In genomic region chr1:241603626-241604337, GRCh38 we compare ENCODE assay signal across 17 cellular contexts. TPM values are rescaled to one million over a fixed set of nuclear protein-coding genes. Genes with fewer than 3 reads are reported as not detected.
DNase-seq lines count a peak whose midpoint lies in the region; TF ChIP-seq lines count a peak whose summit lies in the region.
"Had no signal": no experiment of that assay in that cellular context is flagged by ENCODE, and none has a peak within 500 bp of the region (broad histone marks: within the 10 kb centered on the region; RNA-seq: fewer than 3 reads in every experiment).

No MANE protein-coding gene starts in this region.

- TF ChIP-seq POLR2A in breast epithelium (IDR thresholded peaks at IDR 0.05), result no peak

- H2AFZ ChIP-seq in mesenchymal stem cell (ENCODE audit: low read depth, low read length), result no peak overlapping the region
- H2AFZ ChIP-seq: GM23338, parathyroid adenoma, PC-9 had no signal

- TF ChIP-seq CTCF in breast epithelium (IDR thresholded peaks at IDR 0.05), result no peak

- H3K14ac ChIP-seq in mesenchymal stem cell (ENCODE audit: low read length in 2 of 2), result no peak overlapping the region

- H3K79me1 ChIP-seq in mesenchymal stem cell (replicated peaks; ENCODE audit: low read length, poor library complexity, severe bottlenecking), result no peaks in the 10 kb centered on the region

- no peak overlapping the region for H3K4ac ChIP-seq in mesenchymal stem cell (ENCODE audit: low read depth in 1 of 2, low read length in 2 of 2)

- no peak overlapping the region for H3K18ac ChIP-seq in mesenchymal stem cell (ENCODE audit: low read depth in 1 of 2, low read length in 2 of 2)

- no peak overlapping the region for H2BK120ac ChIP-seq in mesenchymal stem cell (ENCODE audit: low read depth, low read length)

- H3K9me3 ChIP-seq in breast epithelium, result no peaks in the 10 kb centered on the region
- H3K9me3 ChIP-seq in mesenchymal stem cell (ENCODE audit: control insufficient read depth, low read length), result no peaks in the 10 kb centered on the region
- H3K9me3 ChIP-seq in HAP-1, result no peaks in the 10 kb centered on the region
- H3K9me3 ChIP-seq: BE2C had no signal

- H3K36me3 ChIP-seq in breast epithelium (no peaks in the 10 kb centered on the region), mesenchymal stem cell (ENCODE audit: control insufficient read depth in 1 of 2, insufficient read depth in 2 of 2, low read depth in 1 of 2, low read length in 2 of 2) (no peaks in the 10 kb centered on the region), HAP-1 (replicated peaks) (no peaks in the 10 kb centered on the region)
- H3K36me3 ChIP-seq: BE2C had no signal

- H3K27ac ChIP-seq in breast epithelium (peak overlapping the region; percentile 2 to 43), mesenchymal stem cell (ENCODE audit: low read length, poor library complexity, severe bottlenecking) (peak overlapping the region; percentile 46)
- H3K27ac ChIP-seq: parathyroid adenoma, PC-9 had no signal

- H3K4me1 ChIP-seq in breast epithelium (no peaks in the 10 kb centered on the region), mesenchymal stem cell (ENCODE audit: control insufficient read depth, insufficient read depth, low read depth, low read length) (peaks cover 9% of the 10 kb centered on the region), HAP-1 (no peaks in the 10 kb centered on the region)
- H3K4me1 ChIP-seq: BE2C, parathyroid adenoma had no signal

- in situ Hi-C loops in HAP-1 (cut with MboI; ENCODE audit: low sequenced_read_pairs), result no loop called here

- H2BK15ac ChIP-seq in mesenchymal stem cell (ENCODE audit: low read depth, poor library complexity, severe bottlenecking), result no peak overlapping the region

- H2AK5ac ChIP-seq in mesenchymal stem cell (ENCODE audit: low read length, severe bottlenecking), result peak overlapping the region; percentile 97

- H2BK5ac ChIP-seq in mesenchymal stem cell (ENCODE audit: low read depth, low read length, poor library complexity, severe bottlenecking), result no peak overlapping the region

- no peak overlapping the region for H4K8ac ChIP-seq in mesenchymal stem cell (ENCODE audit: low read length)

- H3K27me3 ChIP-seq in breast epithelium, result no peaks in the 10 kb centered on the region
- H3K27me3 ChIP-seq in mesenchymal stem cell (ENCODE audit: control insufficient read depth in 1 of 2, insufficient read depth in 1 of 2, low read length in 2 of 2), result no peaks in the 10 kb centered on the region
- H3K27me3 ChIP-seq in HAP-1 (ENCODE audit: low read depth), result no peaks in the 10 kb centered on the region
- H3K27me3 ChIP-seq: BE2C had no signal

- no peak overlapping the region for H4K91ac ChIP-seq in mesenchymal stem cell (ENCODE audit: low read length)

- intact Hi-C loops in breast epithelium (cut with DNase I; ENCODE audit: low total_unique reads), result no loop called here

- no peak overlapping the region for H3K4me3 ChIP-seq in breast epithelium
- no peak overlapping the region for H3K4me3 ChIP-seq in mesenchymal stem cell (ENCODE audit: insufficient read depth in 1 of 2, low read depth in 1 of 2, low read length in 2 of 2)
- no peak overlapping the region for H3K4me3 ChIP-seq in HAP-1
- H3K4me3 ChIP-seq: GM23338, PC-9 had no signal

- H3K4me2 ChIP-seq in mesenchymal stem cell (ENCODE audit: low read length, poor library complexity, severe bottlenecking), result no peak overlapping the region
- H3K4me2 ChIP-seq: GM23338, PC-9 had no signal

- no peak overlapping the region for H3K23ac ChIP-seq in mesenchymal stem cell (ENCODE audit: low read length in 2 of 2)

- DNase-seq in AG08395 (ENCODE audit: low spot score) (peak; percentile 66), LHCN-M2 (ENCODE audit: low read depth) (peak; percentile 88), breast epithelium (ENCODE audit: low spot score in 2 of 2) (no peak), mesenchymal stem cell (no peak), DMS79 (lab: John Stamatoyannopoulos, UW) (no peak), HAP-1 (ENCODE audit: low spot score in 2 of 2) (no peak), DMS153 (lab: John Stamatoyannopoulos, UW) (no peak), SHP77 treated with DMSO at 0.1 percent for 48 hours (lab: John Stamatoyannopoulos, UW) (no peak)
- DNase-seq: activated gamma-delta T cell; BE2C; NCI-H226; PC-9; stimulated activated CD8-positive, alpha-beta memory T cell treated with anti-CD3 and anti-CD28 coated beads, Interleukin-4, amount 100 ng/mL, for 48 hours had no signal

- WGBS in mesenchymal stem cell, result 88% methylated on average over 4 of the region's 5 CpGs

- no peak overlapping the region for H2BK12ac ChIP-seq in mesenchymal stem cell (ENCODE audit: low read length in 2 of 2)

- peak overlapping the region; percentile 52 for H3K9ac ChIP-seq in mesenchymal stem cell (ENCODE audit: low read length)
- H3K9ac ChIP-seq: parathyroid adenoma had no signal

RNA-seq across cellular contexts. Expression of gene CHML, which starts 36.4 kb away (rescaled TPM):
- total RNA-seq in LHCN-M2 (2014; rRNA removed), result 8.7 and 10.4 TPM in 2 replicates
- polyA plus RNA-seq in LHCN-M2 (2012), result 2.3 TPM
- total RNA-seq in breast epithelium, result 1 to 10 TPM; 6.4 to 7.5 (median 7.2) TPM
- 7.0 TPM for polyA plus RNA-seq in mesenchymal stem cell (2013, experiment 1 of 2)
- 7.2 TPM for polyA plus RNA-seq in mesenchymal stem cell (2013, experiment 2 of 2)

RNA-seq across cellular contexts. Expression of gene OPN3, which starts 36.4 kb away (rescaled TPM):
- total RNA-seq in LHCN-M2 (2014; rRNA removed) (33.5 and 34.5 TPM in 2 replicates), breast epithelium (10 to 100 TPM; 12.0 to 22.4 (median 16.1) TPM)
- polyA plus RNA-seq in LHCN-M2 (2012), result 18.8 TPM
- 45.4 TPM for polyA plus RNA-seq in mesenchymal stem cell (2013, experiment 1 of 2)
- polyA plus RNA-seq in mesenchymal stem cell (2013, experiment 2 of 2), result 49.2 TPM

RNA-seq across cellular contexts. Expression of gene WDR64, which starts 48.3 kb away (rescaled TPM):
- not detected in 2 replicates for total RNA-seq in LHCN-M2 (2014; rRNA removed)
- not detected for polyA plus RNA-seq in LHCN-M2 (2012)
- total RNA-seq in breast epithelium, result not detected
- not detected for polyA plus RNA-seq in mesenchymal stem cell (2013, experiment 1 of 2)
- polyA plus RNA-seq in mesenchymal stem cell (2013, experiment 2 of 2), result 0.03 TPM
- total RNA-seq: GM23338; mesothelial cell of epicardium; PC-9; T-helper 2 cell treated with Interferon-gamma antibody and Interleukin-4, amounts not matched to agents 100 ng/mL and 5 ng/mL, for 36 hours had no signal
- polyA plus RNA-seq: GM23338 had no signal

Comparison
In these comparisons a context has a peak if more than half of its experiments do, and no peak if none do; other contexts are left out.
1. DNase-seq: peak in AG08395 (single experiment) and LHCN-M2 (single experiment); none in breast epithelium (0 of 2), mesenchymal stem cell (single experiment), DMS79 (single experiment), HAP-1 (0 of 2), DMS153 (single experiment) and SHP77 treated with DMSO at 0.1 percent for 48 hours (single experiment).